Comparison of ENCODE assay signal across 8 cellular contexts in genomic region chr14:102314242-102315011, GRCh38. TPM values are rescaled to one million over a fixed set of nuclear protein-coding genes. Genes with fewer than 3 reads are reported as not detected.
A peak's percentile ranks its signal among the peaks of the same experiment; 100 is the strongest.
DNase-seq lines count a peak whose midpoint lies in the region; ATAC-seq, FAIRE-seq and TF ChIP-seq lines count a peak whose summit lies in the region.

No MANE protein-coding gene starts in this region.

- H3K9ac ChIP-seq in astrocyte (ENCODE audit: low read length), result peak overlapping the region; percentile 75

- peak overlapping the region; percentile 90 for H3K4me2 ChIP-seq in astrocyte (ENCODE audit: low read length)

- H4K20me1 ChIP-seq in astrocyte (ENCODE audit: insufficient read depth, low read length), result no peaks in the 10 kb centered on the region

- peak overlapping the region; percentile 19 for H3K27ac ChIP-seq in astrocyte (ENCODE audit: low read depth, low read length)

- no peak for FAIRE-seq in astrocyte (lab: Jason Lieb, UNC)

- no peaks in the 10 kb centered on the region for H3K9me3 ChIP-seq in astrocyte (ENCODE audit: insufficient read depth, low read depth, low read length)

- H3K4me3 ChIP-seq in astrocyte (ENCODE audit: insufficient read depth, low read depth, low read length) (peak overlapping the region; percentile 53), retinal pigment epithelial cell (ENCODE audit: low read length) (peak overlapping the region; percentile 64)

- ATAC-seq in GM18873 (IDR thresholded peaks at IDR 0.05; ENCODE audit: low FRiP score, unreplicated experiment), result no peak

- H2AFZ ChIP-seq in astrocyte (ENCODE audit: low read depth, low read length), result peak overlapping the region; percentile 95

- H3K27me3 ChIP-seq in astrocyte (ENCODE audit: insufficient read depth, low read length), result no peaks in the 10 kb centered on the region

- H3K79me2 ChIP-seq in astrocyte (ENCODE audit: insufficient read depth, low read length), result peaks cover 2% of the 10 kb centered on the region

- H3K27me3 Mint-ChIP-seq in HFFc6 (ENCODE audit: insufficient read depth), result peaks cover 7% of the 10 kb centered on the region
- H3K27me3 Mint-ChIP-seq in T-helper 2 cell treated with Interferon-gamma antibody and Interleukin-4, amounts not matched to agents 5 μg/mL and 100 μg/mL, for 36 hours (ENCODE audit: low read depth), result no peaks in the 10 kb centered on the region
- H3K27me3 Mint-ChIP-seq in astrocyte (ENCODE audit: low read depth, unreplicated experiment), result peaks cover 6% of the 10 kb centered on the region

- peaks cover 41% of the 10 kb centered on the region for H3K4me1 ChIP-seq in astrocyte (ENCODE audit: insufficient read depth, low read length)

- H3K36me3 ChIP-seq in astrocyte (ENCODE audit: insufficient read depth, low read length), result no peaks in the 10 kb centered on the region

- H3K4me1 Mint-ChIP-seq in HFFc6 (ENCODE audit: low read depth), result peaks cover 58% of the 10 kb centered on the region
- H3K4me1 Mint-ChIP-seq in T-helper 2 cell treated with Interferon-gamma antibody and Interleukin-4, amounts not matched to agents 5 μg/mL and 100 μg/mL, for 36 hours (ENCODE audit: low read depth), result peaks cover 39% of the 10 kb centered on the region
- peaks cover 5% of the 10 kb centered on the region for H3K4me1 Mint-ChIP-seq in astrocyte (ENCODE audit: low read depth, unreplicated experiment)

- DNase-seq in GM10266 (ENCODE audit: extremely low spot score) (peak; percentile 80), HFFc6 (peak; percentile 69), NCI-H1105 (lab: John Stamatoyannopoulos, UW) (peak; percentile 66), astrocyte (ENCODE audit: low read depth) (peak; percentile 58), hypothalamus (lab: John Stamatoyannopoulos, UW) (peak; percentile 39 to 93 (median 77)), retinal pigment epithelial cell (ENCODE audit: low read depth) (no peak)
- peak; percentile 78 for DNase-seq in T-helper 2 cell treated with Interferon-gamma antibody and Interleukin-4, amounts not matched to agents 5 μg/mL and 100 μg/mL, for 36 hours (ENCODE audit: low spot score)

- H3K4me3 Mint-ChIP-seq in HFFc6 (peak overlapping the region; percentile 85), astrocyte (ENCODE audit: unreplicated experiment) (peak overlapping the region; percentile 77)
- H3K4me3 Mint-ChIP-seq in T-helper 2 cell treated with Interferon-gamma antibody and Interleukin-4, amounts not matched to agents 5 μg/mL and 100 μg/mL, for 36 hours, result peak overlapping the region; percentile 94

- peak overlapping the region; percentile 66 for H3K27ac Mint-ChIP-seq in HFFc6
- peak overlapping the region; percentile 80 for H3K27ac Mint-ChIP-seq in T-helper 2 cell treated with Interferon-gamma antibody and Interleukin-4, amounts not matched to agents 5 μg/mL and 100 μg/mL, for 36 hours
- no peak overlapping the region for H3K27ac Mint-ChIP-seq in astrocyte (ENCODE audit: unreplicated experiment)

- TF ChIP-seq CTCF in GM10266 (IDR thresholded peaks at IDR 0.05; ENCODE audit: control insufficient read depth, insufficient read depth, low read depth, missing control alignments) (peak; percentile 98), HFFc6 (IDR thresholded peaks at IDR 0.05) (peak; percentile 99), astrocyte (IDR thresholded peaks at IDR 0.05; ENCODE audit: insufficient read depth, low read depth, low read length) (peak; percentile 73), retinal pigment epithelial cell (conservative IDR thresholded peaks at IDR 0.05; ENCODE audit: low read depth, low read length) (peak; percentile 81)

- H3K9me3 Mint-ChIP-seq in HFFc6 (no peaks in the 10 kb centered on the region), astrocyte (ENCODE audit: unreplicated experiment) (no peaks in the 10 kb centered on the region)
- H3K9me3 Mint-ChIP-seq in T-helper 2 cell treated with Interferon-gamma antibody and Interleukin-4, amounts not matched to agents 5 μg/mL and 100 μg/mL, for 36 hours, result no peaks in the 10 kb centered on the region

- H3K36me3 Mint-ChIP-seq in HFFc6 (ENCODE audit: low read depth) (no peaks in the 10 kb centered on the region), astrocyte (ENCODE audit: low read depth, unreplicated experiment) (no peaks in the 10 kb centered on the region)
- H3K36me3 Mint-ChIP-seq in T-helper 2 cell treated with Interferon-gamma antibody and Interleukin-4, amounts not matched to agents 5 μg/mL and 100 μg/mL, for 36 hours (ENCODE audit: low read depth), result no peaks in the 10 kb centered on the region

RNA-seq across cellular contexts. Expression of gene ZNF839, which starts 5.1 kb away (rescaled TPM):
- 1 to 10 TPM; 6.7 to 8.3 (median 8.0) TPM for total RNA-seq in HFFc6 (2021; fragmentation: NEBNext Ultra II Directional; extraction: Animal tissue kit (Norgen Biotek cat#: 25700))
- 7.8 and 8.0 TPM in 2 replicates for total RNA-seq in astrocyte

RNA-seq across cellular contexts. Expression of gene MOK, which starts 9.5 kb away (rescaled TPM):
- 10 to 100 TPM; 11.5 to 18.7 (median 14.8) TPM for total RNA-seq in HFFc6 (2021; fragmentation: NEBNext Ultra II Directional; extraction: Animal tissue kit (Norgen Biotek cat#: 25700))
- total RNA-seq in astrocyte, result 8.3 and 9.3 TPM in 2 replicates

RNA-seq across cellular contexts. Expression of gene CINP, which starts 48.3 kb away (rescaled TPM):
- total RNA-seq in HFFc6 (2021; fragmentation: NEBNext Ultra II Directional; extraction: Animal tissue kit (Norgen Biotek cat#: 25700)), result 10 to 100 TPM; 58.9 to 65.7 (median 62.4) TPM
- total RNA-seq in astrocyte, result 34.9 and 37.8 TPM in 2 replicates

RNA-seq across cellular contexts. Expression of gene TECPR2, which starts 48.3 kb away (rescaled TPM):
- 10 to 100 TPM; 22.0 to 29.6 (median 26.4) TPM for total RNA-seq in HFFc6 (2021; fragmentation: NEBNext Ultra II Directional; extraction: Animal tissue kit (Norgen Biotek cat#: 25700))
- 19.9 and 23.1 TPM in 2 replicates for total RNA-seq in astrocyte
